In the genomic region with DNA sequence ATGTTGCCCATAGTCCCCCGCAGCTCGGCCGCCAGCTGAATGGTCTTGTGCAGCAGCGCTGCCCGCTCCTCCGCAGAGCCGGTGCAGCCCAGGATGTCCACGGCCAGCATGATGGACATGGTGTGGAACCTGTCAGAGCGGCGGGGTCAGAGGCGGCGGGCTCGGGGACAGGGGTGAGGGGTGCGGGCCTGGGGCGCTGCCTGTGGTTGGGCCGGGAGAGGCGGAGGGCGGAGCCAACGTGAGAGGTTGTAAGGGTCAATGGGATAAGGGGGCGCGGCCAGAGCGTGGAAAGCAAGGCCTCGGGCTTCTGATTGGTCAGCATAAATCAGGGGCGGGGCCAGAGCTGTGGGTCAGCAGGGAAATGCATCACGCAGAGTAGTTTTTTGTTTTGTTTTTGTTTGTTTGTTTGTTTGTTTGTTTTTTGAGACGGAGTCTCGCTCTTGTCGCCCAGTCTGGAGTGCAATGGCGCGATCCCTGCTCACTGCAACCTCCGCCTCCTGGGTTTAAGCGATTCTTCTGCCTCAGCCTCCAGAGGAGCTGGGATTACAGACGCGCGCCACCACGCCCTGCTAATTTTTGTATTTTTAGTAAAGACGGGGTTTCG, we compare ENCODE assay signal across 1 cellular context.
A peak's percentile ranks its signal among the peaks of the same experiment; 100 is the strongest.
TF ChIP-seq lines count a peak whose summit lies in the region.

No MANE protein-coding gene starts in this region.

TF ChIP-seq in H1, 55 proteins besides CTCF, POLR2A, EP300 and RAD21:
- TF ChIP-seq ASH2L (IDR thresholded peaks at IDR 0.05; ENCODE audit: low read length) (peak; percentile 45), CHD1 (IDR thresholded peaks at IDR 0.05; ENCODE audit: low read depth, low read length) (no peak), RBBP5 (IDR thresholded peaks at IDR 0.05; ENCODE audit: borderline replicate concordance, low read depth, low read length) (peak; percentile 43; the same call in 1 of the 2 replicates), KDM4A (IDR thresholded peaks at IDR 0.05; ENCODE audit: low read depth, low read length, severe bottlenecking) (peak; percentile 14), SP1 (IDR thresholded peaks at IDR 0.05; ENCODE audit: low read depth, low read length) (peak; percentile 58; the same call in 1 of the 2 replicates), SIN3A (conservative IDR thresholded peaks at IDR 0.05 in 1 of 2, IDR thresholded peaks at IDR 0.05 in 1 of 2; ENCODE audit: low read depth in 1 of 2, low read length in 2 of 2) (peak in 1 of 2 experiments; percentile 10; a peak in 1 of 4 replicates), SAP30 (IDR thresholded peaks at IDR 0.05; ENCODE audit: insufficient read depth, insufficient replicate concordance, low read length) (no peak), KDM5A (IDR thresholded peaks at IDR 0.05; ENCODE audit: low read length) (no peak), SP4 (IDR thresholded peaks at IDR 0.05; ENCODE audit: low read length) (no peak; the same call in 1 of the 2 replicates), USF2 (IDR thresholded peaks at IDR 0.05; ENCODE audit: low read length) (no peak), CHD7 (IDR thresholded peaks at IDR 0.05; ENCODE audit: insufficient replicate concordance, low read length) (no peak), RNF2 (IDR thresholded peaks at IDR 0.05; ENCODE audit: borderline replicate concordance, low read depth, low read length, missing control alignments, poor library complexity, severe bottlenecking) (no peak), E2F6 (IDR thresholded peaks at IDR 0.05) (no peak)
- TF ChIP-seq, protein P1, sequence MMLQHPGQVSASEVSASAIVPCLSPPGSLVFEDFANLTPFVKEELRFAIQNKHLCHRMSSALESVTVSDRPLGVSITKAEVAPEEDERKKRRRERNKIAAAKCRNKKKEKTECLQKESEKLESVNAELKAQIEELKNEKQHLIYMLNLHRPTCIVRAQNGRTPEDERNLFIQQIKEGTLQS (IDR thresholded peaks at IDR 0.05; ENCODE audit: insufficient read depth, low read depth, low read length) = no peak
